Comparison of ENCODE assay signal across 8 cellular contexts in the genomic region with DNA sequence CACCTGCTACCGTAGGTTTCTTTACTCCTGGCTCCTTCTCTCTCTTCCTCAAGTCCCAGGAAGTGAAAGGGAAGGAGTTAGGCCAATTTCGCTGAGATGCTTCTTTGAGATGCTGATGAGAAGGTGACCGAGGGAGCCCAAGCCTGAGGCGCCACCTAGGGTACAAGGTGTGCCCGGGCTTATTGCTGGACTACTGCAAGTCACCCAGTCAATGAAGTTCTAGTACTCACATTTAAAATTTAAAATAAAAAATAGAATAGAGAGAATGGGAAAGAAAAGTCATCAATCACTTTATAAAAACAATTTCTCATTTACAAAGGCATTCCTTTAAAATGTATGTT. TPM values are rescaled to one million over a fixed set of nuclear protein-coding genes. Genes with fewer than 3 reads are reported as not detected.
DNase-seq lines count a peak whose midpoint lies in the region; ATAC-seq, FAIRE-seq and TF ChIP-seq lines count a peak whose summit lies in the region.

No MANE protein-coding gene starts in this region.

- H3K27me3 ChIP-seq in heart left ventricle, result no peaks in the 10 kb centered on the region

- 17 to 31% (median 23%) methylated on average over 5 of the region's 5 CpGs for WGBS in heart left ventricle, 4 donors

- no peaks in the 10 kb centered on the region for H3K36me3 ChIP-seq in heart left ventricle

- intact Hi-C loops in heart left ventricle (cut with DNase I), result loop anchor here in 7 of 10 donors (1.0 to 10.0 kb wide), 7 partner anchors 87 to 256 kb away; a partner anchor contains a TSS

- TF ChIP-seq POLR2A in heart left ventricle (IDR thresholded peaks at IDR 0.05) (no peak), GM12891 (IDR thresholded peaks at IDR 0.05; ENCODE audit: low read depth, low read length) (no peak)

- FAIRE-seq in GM12891 (lab: Jason Lieb, UNC), result no peak

- peak; percentile 82 for ATAC-seq in SK-N-SH treated with all-trans-retinoic acid at 6 μM for 48 hours
- peak; percentile 51 to 74 (median 64) for ATAC-seq in heart left ventricle

- no peak overlapping the region for H3K27ac ChIP-seq in heart left ventricle

- TF ChIP-seq CTCF in heart left ventricle (IDR thresholded peaks at IDR 0.05), result peak; percentile 20 to 60 (median 45)

- DNase-seq in COR-L47 (lab: John Stamatoyannopoulos, UW) (peak; percentile 44), HT-29 (ENCODE audit: low spot score) (peak; percentile 72), heart left ventricle (peak in 2 of 5 donors; percentile 30 to 50), smooth muscle cell of the brain vasculature (ENCODE audit: low read depth, low spot score) (peak; percentile 44), CD1c-positive myeloid dendritic cell (ENCODE audit: extremely low spot score) (no peak), GM12891 (ENCODE audit: insufficient read length, low spot score) (no peak)
- no peak for DNase-seq in activated naive CD4-positive, alpha-beta T cell (lab: John Stamatoyannopoulos, UW)

- H3K9me3 ChIP-seq in heart left ventricle, result no peaks in the 10 kb centered on the region

- H3K4me3 ChIP-seq in heart left ventricle, result no peak overlapping the region

- H3K4me1 ChIP-seq in heart left ventricle, result no peaks in the 10 kb centered on the region

TF ChIP-seq in SK-N-SH treated with all-trans-retinoic acid at 6 μM for 48 hours, 23 proteins besides CTCF, POLR2A, EP300 and RAD21:
- TF ChIP-seq RARB (CRISPR knock-in tag; IDR thresholded peaks at IDR 0.05) (no peak), SNAI2 (CRISPR knock-in tag; IDR thresholded peaks at IDR 0.05) (no peak), ZFP3 (CRISPR knock-in tag; IDR thresholded peaks at IDR 0.05) (no peak)
- TF ChIP-seq, protein P1, sequence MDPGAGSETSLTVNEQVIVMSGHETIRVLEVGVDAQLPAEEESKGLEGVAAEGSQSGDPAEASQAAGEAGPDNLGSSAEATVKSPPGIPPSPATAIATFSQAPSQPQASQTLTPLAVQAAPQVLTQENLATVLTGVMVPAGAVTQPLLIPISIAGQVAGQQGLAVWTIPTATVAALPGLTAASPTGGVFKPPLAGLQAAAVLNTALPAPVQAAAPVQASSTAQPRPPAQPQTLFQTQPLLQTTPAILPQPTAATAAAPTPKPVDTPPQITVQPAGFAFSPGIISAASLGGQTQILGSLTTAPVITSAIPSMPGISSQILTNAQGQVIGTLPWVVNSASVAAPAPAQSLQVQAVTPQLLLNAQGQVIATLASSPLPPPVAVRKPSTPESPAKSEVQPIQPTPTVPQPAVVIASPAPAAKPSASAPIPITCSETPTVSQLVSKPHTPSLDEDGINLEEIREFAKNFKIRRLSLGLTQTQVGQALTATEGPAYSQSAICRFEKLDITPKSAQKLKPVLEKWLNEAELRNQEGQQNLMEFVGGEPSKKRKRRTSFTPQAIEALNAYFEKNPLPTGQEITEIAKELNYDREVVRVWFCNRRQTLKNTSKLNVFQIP (CRISPR knock-in tag; IDR thresholded peaks at IDR 0.05; ENCODE audit: borderline replicate concordance, low read depth), result no peak
- TF ChIP-seq, protein P2, sequence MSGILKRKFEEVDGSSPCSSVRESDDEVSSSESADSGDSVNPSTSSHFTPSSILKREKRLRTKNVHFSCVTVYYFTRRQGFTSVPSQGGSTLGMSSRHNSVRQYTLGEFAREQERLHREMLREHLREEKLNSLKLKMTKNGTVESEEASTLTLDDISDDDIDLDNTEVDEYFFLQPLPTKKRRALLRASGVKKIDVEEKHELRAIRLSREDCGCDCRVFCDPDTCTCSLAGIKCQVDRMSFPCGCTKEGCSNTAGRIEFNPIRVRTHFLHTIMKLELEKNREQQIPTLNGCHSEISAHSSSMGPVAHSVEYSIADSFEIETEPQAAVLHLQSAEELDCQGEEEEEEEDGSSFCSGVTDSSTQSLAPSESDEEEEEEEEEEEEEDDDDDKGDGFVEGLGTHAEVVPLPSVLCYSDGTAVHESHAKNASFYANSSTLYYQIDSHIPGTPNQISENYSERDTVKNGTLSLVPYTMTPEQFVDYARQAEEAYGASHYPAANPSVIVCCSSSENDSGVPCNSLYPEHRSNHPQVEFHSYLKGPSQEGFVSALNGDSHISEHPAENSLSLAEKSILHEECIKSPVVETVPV (CRISPR knock-in tag; IDR thresholded peaks at IDR 0.05), result no peak

TF ChIP-seq in GM12891, 5 proteins besides CTCF, POLR2A, EP300 and RAD21:
- no peak for TF ChIP-seq SPI1 (IDR thresholded peaks at IDR 0.05; ENCODE audit: low read depth, low read length)
- no peak for TF ChIP-seq POLR2AphosphoS5 (IDR thresholded peaks at IDR 0.05; ENCODE audit: low read depth, low read length)
- no peak for TF ChIP-seq TAF1 (IDR thresholded peaks at IDR 0.05; ENCODE audit: low read depth, low read length)
- no peak for TF ChIP-seq POU2F2 (IDR thresholded peaks at IDR 0.05; ENCODE audit: low read depth, low read length)
- TF ChIP-seq PAX5 (IDR thresholded peaks at IDR 0.05; ENCODE audit: insufficient read depth, low read length, severe bottlenecking), result no peak

RNA-seq across cellular contexts. Expression of a gene that starts 45.3 kb away (rescaled TPM):
- 48.1 and 49.2 TPM in 2 replicates for total RNA-seq in HT-29 (2014; rRNA removed; shearing (Covaris generic))
- total RNA-seq in heart left ventricle, result 100 to 1,000 TPM; 165 to 379 (median 261) TPM
- 100 to 1,000 TPM; 129 to 147 TPM for polyA plus RNA-seq in heart left ventricle
- polyA plus RNA-seq in GM12891 (2012; ENCODE audit: low read depth, missing spikeins), result 44.3 TPM

Comparison
In these comparisons a context has a peak if more than half of its experiments do, and no peak if none do; other contexts are left out.
1. DNase-seq: peak in COR-L47 (single experiment), HT-29 (single experiment) and smooth muscle cell of the brain vasculature (single experiment); none in CD1c-positive myeloid dendritic cell (single experiment), GM12891 (single experiment) and activated naive CD4-positive, alpha-beta T cell (0 of 4).